Comparison of ENCODE assay signal across 1 cellular context in genomic region chr17:39334008-39334542, GRCh38.
A peak's percentile ranks its signal among the peaks of the same experiment; 100 is the strongest.
TF ChIP-seq lines count a peak whose summit lies in the region.
"Not testable (repeated sequence)": the region's sequence is repeated elsewhere in the genome, so short reads cannot be mapped to it uniquely, and the experiment has no call there.

No MANE protein-coding gene starts in this region.

TF ChIP-seq in K562, 482 proteins besides CTCF, POLR2A, EP300 and RAD21 (continued from another document and continues in another):
- TF ChIP-seq GTF2A2 (tag; IDR thresholded peaks at IDR 0.05) (peak; percentile 76), SMARCA4 (IDR thresholded peaks at IDR 0.05) (peak; percentile 60), KDM1A (IDR thresholded peaks at IDR 0.05) (peak; percentile 58 to 71; a peak in 3 of 4 replicates), PATZ1 (CRISPR knock-in tag; IDR thresholded peaks at IDR 0.05; ENCODE audit: borderline replicate concordance) (peak; percentile 74; the same call in 1 of the 2 replicates), HOXB6 (CRISPR knock-in tag; IDR thresholded peaks at IDR 0.05; ENCODE audit: borderline replicate concordance) (0 out of 2 replicates have a peak, but pooled peaks have one; percentile 9), ZNF583 (CRISPR knock-in tag; IDR thresholded peaks at IDR 0.05) (peak; percentile 97), MXD1 (CRISPR knock-in tag; IDR thresholded peaks at IDR 0.05; ENCODE audit: borderline replicate concordance, poor library complexity, severe bottlenecking) (peak; percentile 37), OTX1 (CRISPR knock-in tag; IDR thresholded peaks at IDR 0.05) (peak; percentile 89), ZNF589 (CRISPR knock-in tag; IDR thresholded peaks at IDR 0.05; ENCODE audit: low read depth) (peak; percentile 71; the same call in 1 of the 2 replicates), SMARCC2 (IDR thresholded peaks at IDR 0.05; ENCODE audit: low read depth) (peak; percentile 29; the same call in 1 of the 2 replicates), MNT (conservative IDR thresholded peaks at IDR 0.05) (peak; percentile 73 to 79), SOX6 (IDR thresholded peaks at IDR 0.05) (peak; percentile 96), CREB3 (tag; conservative IDR thresholded peaks at IDR 0.05; ENCODE audit: low read depth) (peak; percentile 98), SMARCA5 (IDR thresholded peaks at IDR 0.05) (0 out of 2 replicates have a peak, but pooled peaks have one; percentile 38), ZNF324 (CRISPR knock-in tag; IDR thresholded peaks at IDR 0.05) (0 out of 2 replicates have a peak, but pooled peaks have one; percentile 49), TSHZ1 (CRISPR knock-in tag; IDR thresholded peaks at IDR 0.05) (peak; percentile 86), FOXM1 (IDR thresholded peaks at IDR 0.05; ENCODE audit: low read depth) (peak; percentile 49; the same call in 1 of the 2 replicates), ZNF354B (CRISPR knock-in tag; IDR thresholded peaks at IDR 0.05) (peak; percentile 58; the same call in 1 of the 2 replicates), PYGO2 (tag; IDR thresholded peaks at IDR 0.05) (peak; percentile 76), RREB1 (CRISPR knock-in tag; IDR thresholded peaks at IDR 0.05) (peak; percentile 83; the same call in 1 of the 2 replicates), TRIM24 (IDR thresholded peaks at IDR 0.05) (peak; percentile 81 to 89; a peak in 3 of 4 replicates), IRF9 (tag; IDR thresholded peaks at IDR 0.05) (peak; percentile 93), MEF2D (tag; conservative IDR thresholded peaks at IDR 0.05; ENCODE audit: low read depth) (peak; percentile 92), TAF9B (IDR thresholded peaks at IDR 0.05; ENCODE audit: partially characterized antibody) (peak; percentile 40), HDAC3 (IDR thresholded peaks at IDR 0.05; ENCODE audit: borderline replicate concordance, partially characterized antibody) (peak; percentile 18), ARID3B (CRISPR knock-in tag; IDR thresholded peaks at IDR 0.05; ENCODE audit: borderline replicate concordance) (peak; percentile 88; the same call in 1 of the 2 replicates), TAL1 (IDR thresholded peaks at IDR 0.05) (peak; percentile 86), NFRKB (IDR thresholded peaks at IDR 0.05; ENCODE audit: low read depth) (peak; percentile 88), BACH1 (tag; IDR thresholded peaks at IDR 0.05) (0 out of 2 replicates have a peak, but pooled peaks have one; percentile 20), DDX20 (tag; IDR thresholded peaks at IDR 0.05; ENCODE audit: low read depth) (peak; percentile 90), ZNF586 (CRISPR knock-in tag; conservative IDR thresholded peaks at IDR 0.05) (peak; percentile 86), ZNF311 (CRISPR knock-in tag; IDR thresholded peaks at IDR 0.05) (peak; percentile 96), ZNF592 (IDR thresholded peaks at IDR 0.05) (peak; percentile 100), ZZZ3 (IDR thresholded peaks at IDR 0.05) (0 out of 2 replicates have a peak, but pooled peaks have one; percentile 20), HDAC1 (IDR thresholded peaks at IDR 0.05) (peak; percentile 41 to 83; a peak in 2 of 4 replicates), ZNF445 (CRISPR knock-in tag; IDR thresholded peaks at IDR 0.05; ENCODE audit: low read depth) (peak; percentile 58; the same call in 1 of the 2 replicates), STAT5B (CRISPR knock-in tag; IDR thresholded peaks at IDR 0.05) (peak; percentile 65; the same call in 1 of the 2 replicates)
- not testable (repeated sequence) for TF ChIP-seq FOXM1 (CRISPR knock-in tag; IDR thresholded peaks at IDR 0.05; ENCODE audit: low read depth)
